29 cellular contexts compared by ENCODE assay signal in the genomic region with DNA sequence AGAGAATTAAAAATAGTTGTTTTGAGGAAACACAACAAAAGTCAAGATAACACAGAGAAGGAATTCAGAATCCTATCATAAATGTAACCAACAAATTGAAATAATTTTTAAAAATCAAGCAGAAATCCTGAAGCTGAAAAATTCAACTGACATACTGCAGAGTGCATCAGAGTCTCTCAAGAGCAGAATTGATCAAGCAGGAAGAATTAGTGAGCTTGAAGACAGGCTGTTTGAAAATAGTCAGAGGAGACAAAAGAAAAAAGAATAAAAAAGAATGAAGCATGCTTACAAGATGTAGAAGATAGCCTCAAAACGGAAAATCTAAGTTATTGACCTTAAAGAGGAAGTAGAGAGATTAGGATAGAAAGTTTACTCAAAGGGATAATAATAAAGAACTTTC.
"Had no signal": no experiment of that assay in that cellular context is flagged by ENCODE, and none has a peak within 500 bp of the region (broad histone marks: within the 10 kb centered on the region; RNA-seq: fewer than 3 reads in every experiment).

No MANE protein-coding gene starts in this region.

- H3K4me1 ChIP-seq: colonic mucosa, esophagus muscularis mucosa, esophagus squamous epithelium, foreskin keratinocyte, gastrocnemius medialis, gastroesophageal sphincter, heart left ventricle, heart right ventricle had no signal

- H3K4me3 ChIP-seq: colonic mucosa, coronary artery, dorsolateral prefrontal cortex, esophagus muscularis mucosa, esophagus squamous epithelium, gastrocnemius medialis, gastroesophageal sphincter, heart left ventricle, heart right ventricle, hepatocyte had no signal

- H3K4me2 ChIP-seq: hepatocyte had no signal

- H3K27ac ChIP-seq: colonic mucosa, coronary artery, dorsolateral prefrontal cortex, epithelial cell of prostate, esophagus muscularis mucosa, esophagus squamous epithelium, foreskin keratinocyte, gastrocnemius medialis, gastroesophageal sphincter, heart left ventricle, heart right ventricle, hepatocyte had no signal

- ATAC-seq: effector memory CD8-positive, alpha-beta T cell; esophagus mucosa; foreskin keratinocyte; gastrocnemius medialis; gastroesophageal sphincter; heart left ventricle; heart right ventricle had no signal

- H2AFZ ChIP-seq: hepatocyte had no signal

- H3K9me3 ChIP-seq: colonic mucosa, gastrocnemius medialis had no signal

- FAIRE-seq: colon, endometrium, endothelial cell of umbilical vein, frontal cortex had no signal

- H3K27me3 ChIP-seq: colonic mucosa, dorsolateral prefrontal cortex, esophagus muscularis mucosa, gastrocnemius medialis had no signal

- H3K36me3 ChIP-seq: colonic mucosa, esophagus muscularis mucosa, esophagus squamous epithelium, gastrocnemius medialis, gastroesophageal sphincter, heart left ventricle, heart right ventricle had no signal

- DNase-seq: colonic mucosa; cortex of kidney; dermis blood vessel endothelial cell; dorsolateral prefrontal cortex; effector CD4-positive, alpha-beta T cell; effector CD8-positive, alpha-beta T cell; effector memory CD4-positive, alpha-beta T cell; effector memory CD8-positive, alpha-beta T cell; endodermal cell; erythroblast; esophagus squamous epithelium; foreskin fibroblast; foreskin keratinocyte; foreskin melanocyte; gastrocnemius medialis; glutamatergic neuron; head of caudate nucleus; heart left ventricle; heart right ventricle had no signal

- H3K79me2 ChIP-seq: hepatocyte had no signal
